ENCODE assay signal across 1 cellular context in genomic region chr4:173301518-173302201, GRCh38.
TF ChIP-seq lines count a peak whose summit lies in the region.

No MANE protein-coding gene starts in this region.

TF ChIP-seq in HCT116, 20 proteins besides CTCF, POLR2A, EP300 and RAD21:
- no peak for TF ChIP-seq ZBTB33 (IDR thresholded peaks at IDR 0.05; ENCODE audit: extremely low read depth, insufficient replicate concordance, low read length)
- TF ChIP-seq JUND (IDR thresholded peaks at IDR 0.05): no peak
- no peak for TF ChIP-seq REST (IDR thresholded peaks at IDR 0.05; ENCODE audit: low read depth)
- no peak for TF ChIP-seq EZH2phosphoT487 (IDR thresholded peaks at IDR 0.05; ENCODE audit: borderline replicate concordance)
- no peak for TF ChIP-seq EGR1 (IDR thresholded peaks at IDR 0.05; ENCODE audit: low read depth)
- TF ChIP-seq TCF7L2 (IDR thresholded peaks at IDR 0.05; ENCODE audit: borderline replicate concordance, extremely low read depth, insufficient read depth, insufficient read length): no peak
- no peak for TF ChIP-seq MAX (IDR thresholded peaks at IDR 0.05)
- no peak for TF ChIP-seq ZNF274 (IDR thresholded peaks at IDR 0.05; ENCODE audit: low read depth, low read length)
- no peak for TF ChIP-seq CBX3 (IDR thresholded peaks at IDR 0.05; ENCODE audit: low read depth)
